Comparison of ENCODE assay signal across 1 cellular context in genomic region chr3:9422712-9423424, GRCh38.
A peak's percentile ranks its signal among the peaks of the same experiment; 100 is the strongest.
TF ChIP-seq lines count a peak whose summit lies in the region.

No MANE protein-coding gene starts in this region.

TF ChIP-seq in HepG2, 621 proteins besides CTCF, POLR2A, EP300 and RAD21 (continued from another document and continues in another):
- TF ChIP-seq SIX4 (CRISPR knock-in tag; IDR thresholded peaks at IDR 0.05) (peak; percentile 41; the same call in 1 of the 2 replicates), ZNF709 (CRISPR knock-in tag; IDR thresholded peaks at IDR 0.05) (no peak), ZNF460 (CRISPR knock-in tag; IDR thresholded peaks at IDR 0.05; ENCODE audit: borderline replicate concordance) (no peak), NFAT5 (CRISPR knock-in tag; IDR thresholded peaks at IDR 0.05) (no peak), KLF12 (CRISPR knock-in tag; IDR thresholded peaks at IDR 0.05; ENCODE audit: borderline replicate concordance) (no peak), BCL6 (CRISPR knock-in tag; IDR thresholded peaks at IDR 0.05) (peak; percentile 77), DR1 (CRISPR knock-in tag; IDR thresholded peaks at IDR 0.05) (no peak), CREM (IDR thresholded peaks at IDR 0.05) (peak; percentile 80), CREM (CRISPR knock-in tag; IDR thresholded peaks at IDR 0.05) (no peak), HNRNPH1 (optimal IDR thresholded peaks at IDR 0.05; ENCODE audit: low read depth, low read length) (no peak), PAF1 (CRISPR knock-in tag; IDR thresholded peaks at IDR 0.05) (no peak), KDM4B (CRISPR knock-in tag; IDR thresholded peaks at IDR 0.05) (0 out of 2 replicates have a peak, but pooled peaks have one; percentile 77), HOXA7 (CRISPR knock-in tag; IDR thresholded peaks at IDR 0.05) (no peak), ZNF704 (CRISPR knock-in tag; IDR thresholded peaks at IDR 0.05; ENCODE audit: borderline replicate concordance) (no peak), XRCC5 (optimal IDR thresholded peaks at IDR 0.05; ENCODE audit: low read length) (peak; percentile 72), ZNF512B (CRISPR knock-in tag; IDR thresholded peaks at IDR 0.05; ENCODE audit: borderline replicate concordance) (no peak), ZNF329 (CRISPR knock-in tag; IDR thresholded peaks at IDR 0.05; ENCODE audit: low read depth) (no peak), KDM1A (CRISPR knock-in tag; IDR thresholded peaks at IDR 0.05) (0 out of 2 replicates have a peak, but pooled peaks have one; percentile 36), ATF4 (CRISPR knock-in tag; IDR thresholded peaks at IDR 0.05) (peak; percentile 94 to 99), ZNF407 (CRISPR knock-in tag; IDR thresholded peaks at IDR 0.05; ENCODE audit: not compliant biosample characterization) (no peak), FOXJ3 (CRISPR knock-in tag; IDR thresholded peaks at IDR 0.05; ENCODE audit: borderline replicate concordance) (peak; percentile 82; the same call in 1 of the 2 replicates), ERF (CRISPR knock-in tag; IDR thresholded peaks at IDR 0.05) (peak; percentile 91), NR0B2 (CRISPR knock-in tag; IDR thresholded peaks at IDR 0.05) (no peak), PLRG1 (conservative IDR thresholded peaks at IDR 0.05) (no peak), JARID2 (CRISPR knock-in tag; IDR thresholded peaks at IDR 0.05; ENCODE audit: insufficient replicate concordance) (no peak), CREB1 (IDR thresholded peaks at IDR 0.05) (no peak), CREB1 (CRISPR knock-in tag; IDR thresholded peaks at IDR 0.05) (peak; percentile 74), SCMH1 (CRISPR knock-in tag; IDR thresholded peaks at IDR 0.05; ENCODE audit: borderline replicate concordance) (no peak), ATAD3A (CRISPR knock-in tag; IDR thresholded peaks at IDR 0.05) (no peak), MEIS1 (CRISPR knock-in tag; IDR thresholded peaks at IDR 0.05; ENCODE audit: borderline replicate concordance) (no peak), TFAP4 (IDR thresholded peaks at IDR 0.05; ENCODE audit: borderline replicate concordance, low read depth) (peak; percentile 99), ZBTB43 (CRISPR knock-in tag; conservative IDR thresholded peaks at IDR 0.05) (no peak; the same call in 1 of the 2 replicates), NFYC (CRISPR knock-in tag; IDR thresholded peaks at IDR 0.05) (peak; percentile 68), NR2F1 (CRISPR knock-in tag; IDR thresholded peaks at IDR 0.05) (no peak), ZNF570 (CRISPR knock-in tag; IDR thresholded peaks at IDR 0.05; ENCODE audit: borderline replicate concordance) (no peak), ZNF121 (CRISPR knock-in tag; IDR thresholded peaks at IDR 0.05) (peak; percentile 15; the same call in 1 of the 2 replicates), RORA (CRISPR knock-in tag; IDR thresholded peaks at IDR 0.05) (no peak), HDAC1 (CRISPR knock-in tag; IDR thresholded peaks at IDR 0.05) (peak; percentile 84), ZNF629 (CRISPR knock-in tag; conservative IDR thresholded peaks at IDR 0.05) (no peak), ZNF33B (CRISPR knock-in tag; IDR thresholded peaks at IDR 0.05) (0 out of 2 replicates have a peak, but pooled peaks have one; percentile 40)
